Comparison of ENCODE assay signal across 8 cellular contexts in the genomic region with DNA sequence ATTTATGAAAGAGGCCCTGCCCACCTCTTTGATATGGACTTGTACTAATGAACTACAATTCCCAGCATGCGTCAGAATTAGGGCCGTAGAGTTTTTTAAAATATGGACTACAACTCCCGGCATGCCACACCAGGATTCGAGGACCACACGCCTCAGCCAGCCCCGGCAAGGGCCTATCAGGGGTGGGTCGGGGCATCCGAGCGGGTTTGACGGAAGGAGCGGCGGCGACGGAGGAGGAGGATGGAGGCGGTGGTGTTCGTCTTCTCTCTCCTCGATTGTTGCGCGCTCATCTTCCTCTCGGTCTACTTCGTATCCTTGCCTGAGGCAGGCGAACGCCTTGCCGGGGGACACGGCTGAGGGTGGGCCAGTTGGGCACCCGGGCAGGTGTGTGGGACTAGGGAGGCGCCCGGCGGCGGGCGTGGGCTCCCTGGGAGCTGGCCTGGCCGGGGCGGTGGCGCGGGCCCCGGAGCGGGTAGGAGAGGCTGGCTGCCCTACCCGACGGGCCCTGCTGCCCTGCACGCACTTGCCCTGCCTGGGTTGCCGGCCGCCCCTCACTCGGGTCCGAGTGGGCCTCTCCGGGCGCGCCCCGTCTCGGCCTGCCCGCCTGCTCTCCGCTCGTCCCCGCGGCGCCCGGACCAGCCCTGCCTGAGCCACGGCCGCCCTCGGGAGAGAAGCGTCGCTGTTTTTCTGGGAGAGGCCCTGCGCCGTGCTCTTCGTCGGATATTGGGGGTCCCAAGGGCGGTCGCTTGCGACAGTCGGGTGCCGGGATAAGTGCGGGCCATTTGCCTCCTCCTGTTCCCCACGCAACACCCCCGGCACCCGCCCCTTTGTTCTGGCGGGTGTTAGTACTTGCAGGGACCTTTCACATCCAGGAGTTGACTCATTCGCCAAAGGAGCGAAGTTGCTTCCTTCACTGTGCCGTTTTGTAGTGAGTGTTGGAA. TPM values are rescaled to one million over a fixed set of nuclear protein-coding genes. Genes with fewer than 3 reads are reported as not detected.
DNase-seq lines count a peak whose midpoint lies in the region; ATAC-seq and TF ChIP-seq lines count a peak whose summit lies in the region.

Gene CNIH4 (plus strand): TSS at position 195 of the 941 bp plus-strand sequence. CDS start 46 bp downstream, at position 241.

- peaks cover 2% of the 10 kb centered on the region for H3K36me3 Mint-ChIP-seq in activated naive CD4-positive, alpha-beta T cell treated with anti-CD3 and anti-CD28 coated beads for 36 hours (ENCODE audit: low read depth)

- CTCF ChIA-PET in HEK293T (lab: Yijun Ruan, JAX), result no interaction called here
- CTCF ChIA-PET in activated naive CD4-positive, alpha-beta T cell treated with anti-CD3 and anti-CD28 coated beads for 36 hours (lab: Charles Lee), result interaction anchor here (0.9 to 1.6 kb wide), 4 partner anchors 30 to 241 kb away, joined by 3 to 6 read pairs (median 3); no protein-coding TSS in a partner anchor

- TF ChIP-seq CTCF in gastroesophageal sphincter (IDR thresholded peaks at IDR 0.05), result no peak
- TF ChIP-seq CTCF in neutrophil (IDR thresholded peaks at IDR 0.05), result no peak

- peak; percentile 75 to 86 for TF ChIP-seq POLR2A in gastroesophageal sphincter (IDR thresholded peaks at IDR 0.05)

- H3K4me3 Mint-ChIP-seq in activated naive CD4-positive, alpha-beta T cell treated with anti-CD3 and anti-CD28 coated beads for 36 hours, result peak within 1 kb of the TSS; percentile 89

- H3K4me3 ChIP-seq in gastroesophageal sphincter, result peak within 1 kb of the TSS; percentile 58 to 91
- H3K4me3 ChIP-seq in neutrophil (ENCODE audit: low read depth in 1 of 2, low read length in 1 of 2), result peak within 1 kb of the TSS; percentile 82 to 90

- H3K27ac ChIP-seq in gastroesophageal sphincter, result peak within 1 kb of the TSS; percentile 41 to 95 (median 93)
- H3K27ac ChIP-seq in neutrophil, result peak within 1 kb of the TSS; percentile 94
- H3K27ac ChIP-seq in substantia nigra (ENCODE audit: low read depth, low read length, poor library complexity, severe bottlenecking), result peak within 1 kb of the TSS; percentile 80

- ATAC-seq in gastroesophageal sphincter, result peak; percentile 99

- peaks cover 31% of the 10 kb centered on the region for H3K4me1 Mint-ChIP-seq in activated naive CD4-positive, alpha-beta T cell treated with anti-CD3 and anti-CD28 coated beads for 36 hours (ENCODE audit: low read depth)

- 0 to 1% methylated on average over 8 to 19 of the region's 78 CpGs for WGBS in gastroesophageal sphincter (ENCODE audit: low coverage in 1 of 2), 2 donors

- H3K36me3 ChIP-seq in gastroesophageal sphincter, result no peaks in the 10 kb centered on the region
- no peaks in the 10 kb centered on the region for H3K36me3 ChIP-seq in neutrophil

- TF ChIP-seq EP300 in gastroesophageal sphincter (IDR thresholded peaks at IDR 0.05), result no peak

- peaks cover 4 to 34% (median 14%) of the 10 kb centered on the region in 3 donors for H3K4me1 ChIP-seq in gastroesophageal sphincter
- H3K4me1 ChIP-seq in neutrophil (ENCODE audit: control insufficient read depth in 1 of 2, insufficient read depth in 1 of 2, low read depth in 1 of 2, low read length in 1 of 2), result peaks cover 39 to 41% of the 10 kb centered on the region in 2 experiments

- H3K27me3 ChIP-seq in gastroesophageal sphincter (no peaks in the 10 kb centered on the region), neutrophil (no peaks in the 10 kb centered on the region)

- no peaks in the 10 kb centered on the region for H3K27me3 Mint-ChIP-seq in activated naive CD4-positive, alpha-beta T cell treated with anti-CD3 and anti-CD28 coated beads for 36 hours (ENCODE audit: low read depth)

- intact Hi-C loops in activated naive CD4-positive, alpha-beta T cell treated with anti-CD3 and anti-CD28 coated beads for 36 hours (cut with micrococcal nuclease), result loop anchor here (1.0 to 2.0 kb wide), 6 partner anchors 16 to 510 kb away; partner anchors contain the start of genes FBXO28 and NVL

- H3K9me3 ChIP-seq in gastroesophageal sphincter (no peaks in the 10 kb centered on the region), neutrophil (no peaks in the 10 kb centered on the region)

- H3K27ac Mint-ChIP-seq in activated naive CD4-positive, alpha-beta T cell treated with anti-CD3 and anti-CD28 coated beads for 36 hours, result peak within 1 kb of the TSS; percentile 86

- no peaks in the 10 kb centered on the region for H3K9me3 Mint-ChIP-seq in activated naive CD4-positive, alpha-beta T cell treated with anti-CD3 and anti-CD28 coated beads for 36 hours

- DNase-seq in GF-D8 (lab: John Stamatoyannopoulos, UW) (peak; percentile 82), HEK293T (ENCODE audit: extremely low spot score) (peak; percentile 96), MV-4-11 (lab: John Stamatoyannopoulos, UW) (peak; percentile 92), SK-N-DZ (ENCODE audit: low spot score) (peak; percentile 92), substantia nigra (lab: John Stamatoyannopoulos, UW) (peak; percentile 40 to 95 (median 84))
- DNase-seq in activated naive CD4-positive, alpha-beta T cell treated with anti-CD3 and anti-CD28 coated beads for 36 hours, result peak; percentile 94

- POLR2A ChIA-PET in HEK293T (lab: Yijun Ruan, JAX), result interaction anchor here (1.5 to 1.6 kb wide), 2 partner anchors 8 to 78 kb away, joined by 5 to 6 read pairs; partner anchors contain the start of gene WDR26

TF ChIP-seq in HEK293T, 16 proteins besides CTCF, POLR2A, EP300 and RAD21:
- TF ChIP-seq HDGF (IDR thresholded peaks at IDR 0.05; ENCODE audit: borderline replicate concordance) (no peak), FOXM1 (IDR thresholded peaks at IDR 0.05; ENCODE audit: borderline replicate concordance) (peak; percentile 89), TARDBP (IDR thresholded peaks at IDR 0.05) (no peak), NFRKB (IDR thresholded peaks at IDR 0.05) (no peak), FOXA1 (IDR thresholded peaks at IDR 0.05) (no peak), BHLHE40 (IDR thresholded peaks at IDR 0.05; ENCODE audit: borderline replicate concordance) (no peak), ARNT (IDR thresholded peaks at IDR 0.05) (no peak), PKNOX1 (IDR thresholded peaks at IDR 0.05) (peak; percentile 47), LEF1 (IDR thresholded peaks at IDR 0.05; ENCODE audit: borderline replicate concordance) (no peak), SP1 (IDR thresholded peaks at IDR 0.05) (no peak), FOXK2 (IDR thresholded peaks at IDR 0.05) (no peak), CTBP1 (IDR thresholded peaks at IDR 0.05; ENCODE audit: borderline replicate concordance) (no peak; the same call in 1 of the 2 replicates), ZNF384 (IDR thresholded peaks at IDR 0.05) (no peak; the same call in 1 of the 2 replicates), L3MBTL2 (conservative IDR thresholded peaks at IDR 0.05) (peak; percentile 42), ELF4 (IDR thresholded peaks at IDR 0.05) (peak; percentile 57), SUZ12 (IDR thresholded peaks at IDR 0.05) (no peak)

RNA-seq across cellular contexts. Expression of gene CNIH4, which starts in this region (rescaled TPM):
- 60.8 and 89.4 TPM in 2 replicates for polyA plus RNA-seq in SK-N-DZ (2014; cell fraction: cytosol; rRNA removed)
- polyA plus RNA-seq in SK-N-DZ (2014; cell fraction: nucleus; rRNA removed), result 47.2 and 53.1 TPM in 2 replicates
- 10 to 100 TPM; 34.7 to 35.1 TPM for total RNA-seq in activated naive CD4-positive, alpha-beta T cell treated with anti-CD3 and anti-CD28 coated beads for 36 hours
- 10 to 100 TPM; 35.3 to 63.4 (median 41.5) TPM for total RNA-seq in gastroesophageal sphincter

Comparison
In these comparisons a context has a peak if more than half of its experiments do, and no peak if none do; other contexts are left out.
1. Peak in every context shown above with its lines: DNase-seq, ATAC-seq, H3K4me3 ChIP-seq and H3K27ac ChIP-seq.